28 cellular contexts compared by ENCODE assay signal in the genomic region with DNA sequence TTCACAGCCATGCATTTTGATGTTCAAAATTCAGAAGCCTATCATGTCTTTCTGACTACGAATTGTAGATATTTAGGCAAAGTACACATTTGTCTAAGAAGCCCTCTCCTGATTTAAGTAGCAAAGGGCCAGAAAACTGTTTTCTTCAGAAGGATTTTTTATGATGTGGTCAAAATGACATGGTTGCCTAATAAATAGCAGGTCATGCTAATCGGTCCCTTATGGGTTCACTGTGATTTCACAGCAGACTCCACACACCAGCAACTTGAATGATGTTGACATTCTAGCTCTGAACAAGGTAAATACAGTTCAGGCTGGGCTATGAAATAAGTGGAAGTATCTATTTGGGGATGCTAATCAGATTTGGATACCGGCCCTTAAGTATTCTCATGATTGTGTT.
DNase-seq lines count a peak whose midpoint lies in the region; ATAC-seq, FAIRE-seq and TF ChIP-seq lines count a peak whose summit lies in the region.
"Had no signal": no experiment of that assay in that cellular context is flagged by ENCODE, and none has a peak within 500 bp of the region (broad histone marks: within the 10 kb centered on the region; RNA-seq: fewer than 3 reads in every experiment).

No MANE protein-coding gene starts in this region.

- intact Hi-C loops in uterus (cut with DNase I; ENCODE audit: low total_unique reads), result no loop called here

- no peaks in the 10 kb centered on the region for H3K4me1 ChIP-seq in uterus
- H3K4me1 ChIP-seq: HAP-1 had no signal

- H3K36me3 ChIP-seq in uterus, result no peaks in the 10 kb centered on the region
- H3K36me3 ChIP-seq: BE2C, HAP-1 had no signal

- TF ChIP-seq CTCF in foreskin fibroblast (IDR thresholded peaks at IDR 0.05; ENCODE audit: low read depth, low read length), result no peak
- TF ChIP-seq CTCF in uterus (IDR thresholded peaks at IDR 0.05), result no peak

- DNase-seq in AG20443 (ENCODE audit: low spot score) (peak; percentile 26), GM04504 (ENCODE audit: low read depth) (peak; percentile 68), foreskin fibroblast (peak; percentile 70 to 81), uterus (no peak), cerebellar cortex (ENCODE audit: low spot score) (no peak)
- DNase-seq in NK-92 treated with Interleukin-12 subunit alpha and Interleukin-12 subunit beta, amount 100 ng/mL, for 24 hours (lab: John Stamatoyannopoulos, UW), result no peak
- DNase-seq: BE2C; CD8-positive, alpha-beta memory T cell; DMS 273 treated with DMSO at 0.1 percent for 48 hours; DMS79; GF-D8; GOT3; NCI-H1092 treated with DMSO at 0.1 percent for 48 hours; NCI-H1436; NCI-H187; NCI-H446; NCI-H526; NCI-H82; OCI-M1; SIG-M5; T-helper 17 cell had no signal

- H3K9me3 ChIP-seq in uterus, result no peaks in the 10 kb centered on the region
- H3K9me3 ChIP-seq: A549, BE2C, HAP-1 had no signal

- no peak for TF ChIP-seq POLR2A in uterus (IDR thresholded peaks at IDR 0.05)

- no peak overlapping the region for H3K27ac ChIP-seq in uterus
- H3K27ac ChIP-seq: A549, SK-N-MC had no signal

- FAIRE-seq in endometrium (lab: Jason Lieb, UNC), result peak; percentile 83
- FAIRE-seq: A549, GM18507, RCC 7860 had no signal

- no peaks in the 10 kb centered on the region for H3K27me3 ChIP-seq in uterus
- H3K27me3 ChIP-seq: BE2C had no signal

- H3K4me3 ChIP-seq in foreskin fibroblast (ENCODE audit: low read depth in 1 of 2, low read length in 2 of 2) (no peak overlapping the region), uterus (no peak overlapping the region)
- H3K4me3 ChIP-seq: A549, HAP-1, SK-N-MC had no signal

- no peak for ATAC-seq in GM21786 (IDR thresholded peaks at IDR 0.05; ENCODE audit: unreplicated experiment)
- ATAC-seq: A549, T-helper 17 cell had no signal

Comparison
In these comparisons a context has a peak if more than half of its experiments do, and no peak if none do; other contexts are left out.
1. DNase-seq: peak in AG20443 (single experiment), GM04504 (single experiment) and foreskin fibroblast (2 of 2); none in NK-92 treated with Interleukin-12 subunit alpha and Interleukin-12 subunit beta, amount 100 ng/mL, for 24 hours (single experiment), uterus (0 of 2) and cerebellar cortex (single experiment).